ENCODE assay signal across 33 cellular contexts in genomic region chr1:43421396-43421795, GRCh38.
"Had no signal": no experiment of that assay in that cellular context is flagged by ENCODE, and none has a peak within 500 bp of the region (broad histone marks: within the 10 kb centered on the region; RNA-seq: fewer than 3 reads in every experiment).

No MANE protein-coding gene starts in this region.

- FAIRE-seq: frontal cortex had no signal

- H3K27ac Mint-ChIP-seq: activated CD4-positive, alpha-beta memory T cell treated with anti-CD3 and anti-CD28 coated beads for 36 hours; activated CD4-positive, alpha-beta T cell treated with anti-CD3 and anti-CD28 coated beads for 36 hours; activated CD4-positive, alpha-beta T cell treated with anti-CD3 and anti-CD28 coated beads, Interleukin-2, amount 10 ng/mL, durations not matched to agents 24 days and 14 days; activated CD8-positive, alpha-beta memory T cell treated with anti-CD3 and anti-CD28 coated beads, Interleukin-2, amount 10 ng/mL, durations not matched to agents 7 days and 5 days; activated CD8-positive, alpha-beta T cell treated with anti-CD3 and anti-CD28 coated beads, Interleukin-2, amount 10 ng/mL, durations not matched to agents 7 days and 5 days; activated naive CD8-positive, alpha-beta T cell; activated naive CD8-positive, alpha-beta T cell treated with anti-CD3 and anti-CD28 coated beads, Interleukin-2, amount 50 U/mL, for 24 hours; activated T-helper 1 cell treated with anti-CD3 and anti-CD28 coated beads, Interleukin-12 subunit alpha, Interleukin-12 subunit beta, Interleukin-2, Interleukin-4 antibody, amounts not matched to agents 30 ng/mL and 10 ng/mL and 1 ng/mL, durations not matched to agents 14 hours and 24 hours and 36 hours; activated T-helper 2 cell treated with anti-CD3 and anti-CD28 coated beads, Interferon-gamma antibody, Interleukin-2, Interleukin-4, amounts not matched to agents 10 μg/mL and 5 μg/mL and 100 μg/mL, durations not matched to agents 14 hours and 24 hours and 36 hours; brain; dendritic cell treated with granulocyte-macrophage colony-stimulating factor and Interleukin-4, amounts not matched to agents 40 ng/mL and 50 ng/mL, for 4 days; endodermal cell had no signal

- H3K4me1 ChIP-seq: adrenal gland, ascending aorta, breast epithelium had no signal

- H3K4me3 Mint-ChIP-seq: activated CD4-positive, alpha-beta memory T cell treated with anti-CD3 and anti-CD28 coated beads for 36 hours; activated CD4-positive, alpha-beta T cell treated with anti-CD3 and anti-CD28 coated beads for 36 hours; activated CD4-positive, alpha-beta T cell treated with anti-CD3 and anti-CD28 coated beads, Interleukin-2, amount 10 ng/mL, durations not matched to agents 24 days and 14 days; activated CD8-positive, alpha-beta memory T cell treated with anti-CD3 and anti-CD28 coated beads, Interleukin-2, amount 10 ng/mL, durations not matched to agents 7 days and 5 days; activated CD8-positive, alpha-beta T cell treated with anti-CD3 and anti-CD28 coated beads, Interleukin-2, amount 10 ng/mL, durations not matched to agents 7 days and 5 days; activated naive CD8-positive, alpha-beta T cell; activated naive CD8-positive, alpha-beta T cell treated with anti-CD3 and anti-CD28 coated beads, Interleukin-2, amount 50 U/mL, for 24 hours; activated T-helper 1 cell treated with anti-CD3 and anti-CD28 coated beads, Interleukin-12 subunit alpha, Interleukin-12 subunit beta, Interleukin-2, Interleukin-4 antibody, amounts not matched to agents 30 ng/mL and 10 ng/mL and 1 ng/mL, durations not matched to agents 14 hours and 24 hours and 36 hours; brain; central memory CD8-positive, alpha-beta T cell; dendritic cell treated with granulocyte-macrophage colony-stimulating factor and Interleukin-4, amounts not matched to agents 40 ng/mL and 50 ng/mL, for 4 days; endodermal cell had no signal

- H3K27me3 ChIP-seq: adrenal gland, ascending aorta, breast epithelium, cardiac muscle cell, dorsolateral prefrontal cortex had no signal

- H3K9me3 ChIP-seq: adrenal gland, ascending aorta, breast epithelium had no signal

- ATAC-seq: activated CD4-positive, alpha-beta T cell treated with anti-CD3 and anti-CD28 coated beads for 36 hours; activated CD8-positive, alpha-beta memory T cell treated with anti-CD3 and anti-CD28 coated beads, Interleukin-2, amount 10 ng/mL, durations not matched to agents 7 days and 5 days; activated CD8-positive, alpha-beta T cell treated with anti-CD3 and anti-CD28 coated beads, Interleukin-2, amount 10 ng/mL, durations not matched to agents 7 days and 5 days; activated naive CD8-positive, alpha-beta T cell treated with anti-CD3 and anti-CD28 coated beads, Interleukin-2, amount 50 U/mL, for 24 hours; esophagus mucosa had no signal

- H3K4me1 Mint-ChIP-seq: activated CD4-positive, alpha-beta T cell treated with anti-CD3 and anti-CD28 coated beads for 36 hours; activated CD8-positive, alpha-beta memory T cell treated with anti-CD3 and anti-CD28 coated beads, Interleukin-2, amount 10 ng/mL, durations not matched to agents 7 days and 5 days; activated naive CD8-positive, alpha-beta T cell treated with anti-CD3 and anti-CD28 coated beads, Interleukin-2, amount 50 U/mL, for 24 hours; brain; endodermal cell had no signal

- H3K36me3 Mint-ChIP-seq: activated naive CD8-positive, alpha-beta T cell had no signal

- H3K27me3 Mint-ChIP-seq: activated CD4-positive, alpha-beta memory T cell treated with anti-CD3 and anti-CD28 coated beads for 36 hours; activated CD4-positive, alpha-beta T cell treated with anti-CD3 and anti-CD28 coated beads for 36 hours; activated CD4-positive, alpha-beta T cell treated with anti-CD3 and anti-CD28 coated beads, Interleukin-2, amount 10 ng/mL, durations not matched to agents 24 days and 14 days; activated CD8-positive, alpha-beta memory T cell treated with anti-CD3 and anti-CD28 coated beads, Interleukin-2, amount 10 ng/mL, durations not matched to agents 7 days and 5 days; activated naive CD8-positive, alpha-beta T cell; activated naive CD8-positive, alpha-beta T cell treated with anti-CD3 and anti-CD28 coated beads, Interleukin-2, amount 50 U/mL, for 24 hours; brain; central memory CD8-positive, alpha-beta T cell; dendritic cell treated with granulocyte-macrophage colony-stimulating factor and Interleukin-4, amounts not matched to agents 40 ng/mL and 50 ng/mL, for 4 days had no signal

- H3K4me3 ChIP-seq: adrenal gland, ascending aorta, breast epithelium, cardiac muscle cell, coronary artery, dorsolateral prefrontal cortex had no signal

- H3K9me3 Mint-ChIP-seq: activated CD4-positive, alpha-beta memory T cell treated with anti-CD3 and anti-CD28 coated beads for 36 hours; activated CD4-positive, alpha-beta T cell treated with anti-CD3 and anti-CD28 coated beads, Interleukin-2, amount 10 ng/mL, durations not matched to agents 24 days and 14 days; activated naive CD8-positive, alpha-beta T cell treated with anti-CD3 and anti-CD28 coated beads, Interleukin-2, amount 50 U/mL, for 24 hours; activated T-helper 1 cell treated with anti-CD3 and anti-CD28 coated beads, Interleukin-12 subunit alpha, Interleukin-12 subunit beta, Interleukin-2, Interleukin-4 antibody, amounts not matched to agents 30 ng/mL and 10 ng/mL and 1 ng/mL, durations not matched to agents 14 hours and 24 hours and 36 hours; activated T-helper 2 cell treated with anti-CD3 and anti-CD28 coated beads, Interferon-gamma antibody, Interleukin-2, Interleukin-4, amounts not matched to agents 10 μg/mL and 5 μg/mL and 100 μg/mL, durations not matched to agents 14 hours and 24 hours and 36 hours; brain; central memory CD8-positive, alpha-beta T cell; dendritic cell treated with granulocyte-macrophage colony-stimulating factor and Interleukin-4, amounts not matched to agents 40 ng/mL and 50 ng/mL, for 4 days; endodermal cell had no signal

- H3K27ac ChIP-seq: adrenal gland, ascending aorta, breast epithelium, cardiac muscle cell, coronary artery had no signal

- DNase-seq: activated CD4-positive, alpha-beta memory T cell treated with anti-CD3 and anti-CD28 coated beads for 36 hours; activated CD4-positive, alpha-beta T cell treated with anti-CD3 and anti-CD28 coated beads for 36 hours; activated CD4-positive, alpha-beta T cell treated with anti-CD3 and anti-CD28 coated beads, Interleukin-2, amount 10 ng/mL, durations not matched to agents 24 days and 14 days; activated CD4-positive, CD25-positive, alpha-beta regulatory T cell; activated CD4-positive, CD25-positive, alpha-beta regulatory T cell treated with anti-CD3 and anti-CD28 coated beads, Interleukin-2, amount 50 U/mL, for 72 hours; activated CD8-positive, alpha-beta memory T cell treated with anti-CD3 and anti-CD28 coated beads, Interleukin-2, amount 10 ng/mL, durations not matched to agents 7 days and 5 days; activated CD8-positive, alpha-beta memory T cell treated with anti-CD3 and anti-CD28 coated beads, Interleukin-2, amount 50 U/mL, for 4 hours; activated CD8-positive, alpha-beta T cell treated with anti-CD3 and anti-CD28 coated beads, Interleukin-2, amount 10 ng/mL, durations not matched to agents 7 days and 5 days; activated gamma-delta T cell treated with Interleukin-2 at 50 U/mL for 16 hours; activated naive CD4-positive, alpha-beta T cell treated with anti-CD3 and anti-CD28 coated beads, Interleukin-2, amount 50 U/mL, for 16 hours; activated naive CD4-positive, alpha-beta T cell treated with Interleukin-2 at 50 U/mL for 16 hours; activated naive CD8-positive, alpha-beta T cell treated with anti-CD3 and anti-CD28 coated beads, Interleukin-2, amount 50 U/mL, for 24 hours; activated T-cell treated with anti-CD3 and anti-CD28 coated beads, Interleukin-2, amount 50 U/mL, for 1 hour; activated T-cell treated with anti-CD3 and anti-CD28 coated beads, Interleukin-2, amount 50 U/mL, for 48 hours; dorsolateral prefrontal cortex; effector memory CD4-positive, alpha-beta T cell; endodermal cell; foreskin fibroblast; head of caudate nucleus; T-helper 2 cell had no signal
